26 cellular contexts compared by ENCODE assay signal in the genomic region with DNA sequence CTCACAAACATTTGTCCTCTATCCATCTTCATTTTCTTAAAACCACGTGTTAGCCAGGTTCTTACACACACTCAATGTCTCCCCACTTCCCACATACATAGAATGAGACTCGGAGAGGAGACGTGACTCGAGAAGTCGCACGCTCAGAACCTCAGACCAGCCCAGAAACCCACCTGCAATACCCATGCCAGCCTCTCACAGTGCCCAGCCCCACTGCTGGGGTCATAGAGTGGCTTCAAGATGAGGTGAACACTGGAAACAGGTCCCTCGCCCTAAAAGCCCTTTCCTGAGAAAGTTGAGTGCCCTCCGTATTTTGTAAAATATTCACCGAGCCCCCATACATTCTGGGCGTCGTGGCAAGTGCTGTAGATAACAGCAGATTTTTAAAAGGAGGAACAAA.
DNase-seq lines count a peak whose midpoint lies in the region; ATAC-seq, FAIRE-seq and TF ChIP-seq lines count a peak whose summit lies in the region.
"Had no signal": no experiment of that assay in that cellular context is flagged by ENCODE, and none has a peak within 500 bp of the region (broad histone marks: within the 10 kb centered on the region; RNA-seq: fewer than 3 reads in every experiment).

No MANE protein-coding gene starts in this region.

- H3K23me2 ChIP-seq in H9 (ENCODE audit: insufficient read length, low read depth, low read length, poor library complexity, severe bottlenecking) = no peaks in the 10 kb centered on the region

- H3K4me2 ChIP-seq in H9 (ENCODE audit: insufficient read depth, insufficient read length, low read length) = no peak overlapping the region
- no peak overlapping the region for H3K4me2 ChIP-seq in HepG2 (ENCODE audit: low read depth, low read length)
- H3K4me2 ChIP-seq: BLaER1 had no signal

- H4K5ac ChIP-seq in H9 (ENCODE audit: insufficient read length, low read depth, low read length) = no peak overlapping the region

- no peak overlapping the region for H4K91ac ChIP-seq in H9 (ENCODE audit: insufficient read length, low read depth, low read length)

- H3K36me3 ChIP-seq in endodermal cell (ENCODE audit: control insufficient read depth, insufficient read depth, low read length) = no peaks in the 10 kb centered on the region
- no peaks in the 10 kb centered on the region for H3K36me3 ChIP-seq in HepG2 (replicated peaks in 1 of 2; ENCODE audit: control insufficient read depth in 1 of 2, insufficient read depth in 2 of 2, low read length in 2 of 2)
- H3K36me3 ChIP-seq: BE2C, BLaER1 had no signal

- intact Hi-C loops in HepG2 (cut with micrococcal nuclease; ENCODE audit: unreplicated experiment) = no loop called here

- TF ChIP-seq POLR2A in HepG2 (IDR thresholded peaks at IDR 0.05; ENCODE audit: insufficient read depth in 1 of 2, low read depth in 2 of 2, low read length in 2 of 2) = no peak

- H2AFZ ChIP-seq in H9 (ENCODE audit: low read length) (no peak overlapping the region), HepG2 (ENCODE audit: low read length) (no peak overlapping the region)

- H4K20me1 ChIP-seq in H9 (ENCODE audit: control insufficient read depth, insufficient read depth, insufficient read length) (no peaks in the 10 kb centered on the region), HepG2 (ENCODE audit: insufficient read depth, low read length) (no peaks in the 10 kb centered on the region)
- H4K20me1 ChIP-seq: BLaER1 had no signal

- no peaks in the 10 kb centered on the region for H3K79me1 ChIP-seq in H9 (ENCODE audit: insufficient read depth, low read depth, low read length, poor library complexity, severe bottlenecking)

- BruUV-seq in HepG2 (replicated peaks; lab: Mats Ljungman, UMichigan) = no TSS peak

- H3K27ac Mint-ChIP-seq in H9 (no peak overlapping the region), WTC11 (peak overlapping the region; percentile 12; the same call in 1 of the 2 replicates), endodermal cell (no peak overlapping the region)
- H3K27ac Mint-ChIP-seq: CD14-positive monocyte; CD4-positive, alpha-beta memory T cell; CD4-positive, CD25-positive, alpha-beta regulatory T cell; CD8-positive, alpha-beta memory T cell had no signal

- no peak overlapping the region for H2BK5ac ChIP-seq in H9 (ENCODE audit: insufficient read length, low read length)

- H2BK12ac ChIP-seq in H9 (ENCODE audit: insufficient read length, low read depth, low read length) = no peak overlapping the region

- H3K79me2 ChIP-seq in H9 (ENCODE audit: insufficient read depth, low read length) (no peaks in the 10 kb centered on the region), HepG2 (ENCODE audit: insufficient read depth, low read length) (no peaks in the 10 kb centered on the region)

- H3K4me1 Mint-ChIP-seq in H9 (no peaks in the 10 kb centered on the region), WTC11 (no peaks in the 10 kb centered on the region), endodermal cell (no peaks in the 10 kb centered on the region)
- H3K4me1 Mint-ChIP-seq: CD14-positive monocyte; CD4-positive, alpha-beta memory T cell; CD4-positive, CD25-positive, alpha-beta regulatory T cell; CD8-positive, alpha-beta memory T cell had no signal

- TF ChIP-seq CTCF in H9 (conservative IDR thresholded peaks at IDR 0.05) (no peak), WTC11 (IDR thresholded peaks at IDR 0.05) (no peak), endodermal cell (conservative IDR thresholded peaks at IDR 0.05) (no peak), HepG2 (CRISPR knock-in tag; IDR thresholded peaks at IDR 0.05) (no peak)

- no peak overlapping the region for H3K27ac ChIP-seq in H9 (ENCODE audit: insufficient read length, low read depth, low read length)
- H3K27ac ChIP-seq in endodermal cell (ENCODE audit: low read depth, low read length) = no peak overlapping the region
- H3K27ac ChIP-seq in HepG2 (ENCODE audit: extremely low read length, insufficient read depth, low read length) = no peak overlapping the region
- H3K27ac ChIP-seq in caudate nucleus (ENCODE audit: low read depth, low read length) = no peak overlapping the region
- H3K27ac ChIP-seq: BLaER1 had no signal

- no peak for TF ChIP-seq RAD21 in HepG2 (CRISPR knock-in tag; IDR thresholded peaks at IDR 0.05)

- H3K4me3 ChIP-seq in endodermal cell (ENCODE audit: low read length) = no peak overlapping the region
- no peak overlapping the region for H3K4me3 ChIP-seq in HepG2 (replicated peaks in 1 of 3; ENCODE audit: insufficient read depth in 1 of 3, low read depth in 2 of 3, low read length in 3 of 3)
- H3K4me3 ChIP-seq: BLaER1 had no signal

- no peak overlapping the region; the same call in 1 of the 2 replicates for H3K14ac ChIP-seq in H9 (ENCODE audit: insufficient read depth, low read length)

- ATAC-seq in WTC11 (no peak), HepG2 (no peak), GM21367 (IDR thresholded peaks at IDR 0.05; ENCODE audit: unreplicated experiment) (no peak), HG03520 (IDR thresholded peaks at IDR 0.05; ENCODE audit: unreplicated experiment) (no peak)

- H2BK120ac ChIP-seq in H9 (ENCODE audit: low read depth, low read length, poor library complexity, severe bottlenecking) = no peak overlapping the region

- TF ChIP-seq EP300 in HepG2 (IDR thresholded peaks at IDR 0.05; ENCODE audit: low read depth in 2 of 2, low read length in 2 of 2) (no peak), HepG2 (CRISPR knock-in tag; IDR thresholded peaks at IDR 0.05; ENCODE audit: borderline replicate concordance) (no peak)

- no peak overlapping the region for H3K56ac ChIP-seq in H9 (ENCODE audit: insufficient read length, low read depth, low read length)

- no peak overlapping the region for H2BK20ac ChIP-seq in H9 (ENCODE audit: low read depth, low read length, poor library complexity, severe bottlenecking)

- H3K23ac ChIP-seq in H9 (ENCODE audit: insufficient read length, low read depth, low read length) = no peak overlapping the region

- H3K4me1 ChIP-seq in H9 (ENCODE audit: insufficient read depth, low read length) (no peaks in the 10 kb centered on the region; the same call in 1 of the 2 replicates), endodermal cell (ENCODE audit: control insufficient read depth, insufficient read depth, low read length) (no peaks in the 10 kb centered on the region), HepG2 (ENCODE audit: insufficient read depth, low read length) (no peaks in the 10 kb centered on the region)
- H3K4me1 ChIP-seq: BE2C, BLaER1 had no signal

- H3K9me3 Mint-ChIP-seq in H9 = no peaks in the 10 kb centered on the region; a peak in 1 of 5 replicates
- H3K9me3 Mint-ChIP-seq in WTC11 = no peaks in the 10 kb centered on the region
- H3K9me3 Mint-ChIP-seq in endodermal cell = no peaks in the 10 kb centered on the region
- H3K9me3 Mint-ChIP-seq: CD4-positive, alpha-beta memory T cell; CD8-positive, alpha-beta memory T cell had no signal

- H3K27me3 Mint-ChIP-seq in H9 (ENCODE audit: low read depth) = no peaks in the 10 kb centered on the region; the same call in 1 of the 2 replicates
- H3K27me3 Mint-ChIP-seq in WTC11 (ENCODE audit: low read depth) = no peaks in the 10 kb centered on the region
- H3K27me3 Mint-ChIP-seq in endodermal cell (ENCODE audit: insufficient read depth) = no peaks in the 10 kb centered on the region
- H3K27me3 Mint-ChIP-seq: CD4-positive, CD25-positive, alpha-beta regulatory T cell had no signal

- no peak overlapping the region for H3K4me3 Mint-ChIP-seq in H9
- no peak overlapping the region for H3K4me3 Mint-ChIP-seq in WTC11
- no peak overlapping the region for H3K4me3 Mint-ChIP-seq in endodermal cell
- H3K4me3 Mint-ChIP-seq: CD14-positive monocyte; CD4-positive, alpha-beta memory T cell; CD4-positive, CD25-positive, alpha-beta regulatory T cell; CD8-positive, alpha-beta memory T cell had no signal

- no peak overlapping the region for H2BK15ac ChIP-seq in H9 (ENCODE audit: low read depth, low read length)

- in situ Hi-C loops in HepG2 (cut with HindIII; ENCODE audit: extremely low pct_ligation_motif_present, low pct_unique_long_range_greater_than_20kb) = no loop called here

- POLR2A ChIA-PET in WTC11 (lab: Charles Lee) (no interaction called here), HepG2 (lab: Yijun Ruan, JAX) (no interaction called here)

- CTCF ChIA-PET in WTC11 (lab: Charles Lee) = no interaction called here
- CTCF ChIA-PET in HepG2 (lab: Yijun Ruan, JAX; ENCODE audit: low intra/inter-chr PET ratio, low total read pairs) = no interaction called here

- FAIRE-seq in HepG2 (lab: Jason Lieb, UNC) = no peak
- FAIRE-seq: A204.1, G401.6, GM12891, GM19239 had no signal

- no peak overlapping the region for H3K9ac ChIP-seq in H9 (ENCODE audit: extremely low read depth, insufficient read length, low read length)
- H3K9ac ChIP-seq in endodermal cell (ENCODE audit: extremely low read depth, low read length, poor library complexity, severe bottlenecking) = no peak overlapping the region
- H3K9ac ChIP-seq in HepG2 (ENCODE audit: insufficient read depth, low read depth, low read length) = no peak overlapping the region
- H3K9ac ChIP-seq: BLaER1 had no signal

- H4K8ac ChIP-seq in H9 (replicated peaks; ENCODE audit: insufficient read length, low read depth, low read length) = no peak overlapping the region

- no peaks in the 10 kb centered on the region for H3K9me3 ChIP-seq in H9 (ENCODE audit: control insufficient read depth, low read depth, low read length)
- no peaks in the 10 kb centered on the region for H3K9me3 ChIP-seq in endodermal cell (ENCODE audit: control insufficient read depth, low read length)
- H3K9me3 ChIP-seq in HepG2 (ENCODE audit: low read length) = no peaks in the 10 kb centered on the region
- H3K9me3 ChIP-seq: BE2C, BLaER1 had no signal

- H3K18ac ChIP-seq in H9 (ENCODE audit: insufficient read length, low read depth, low read length) = no peak overlapping the region

- H3K27me3 ChIP-seq in H9 (ENCODE audit: insufficient read depth, low read length) (no peaks in the 10 kb centered on the region), endodermal cell (ENCODE audit: control insufficient read depth, insufficient read depth, low read length, poor library complexity, severe bottlenecking) (no peaks in the 10 kb centered on the region), HepG2 (ENCODE audit: control insufficient read depth in 1 of 2, insufficient read depth in 2 of 2, low read length in 2 of 2) (peaks cover 3 to 35% of the 10 kb centered on the region in 2 experiments; a peak in 3 of 5 replicates)
- H3K27me3 ChIP-seq: BE2C, BLaER1 had no signal

- peak; percentile 11 for DNase-seq in H9
- no peak for DNase-seq in WTC11 (ENCODE audit: low spot score)
- DNase-seq in endodermal cell = peak; percentile 36
- DNase-seq in HepG2 (ENCODE audit: low spot score) = no peak
- DNase-seq in DMS53 (lab: John Stamatoyannopoulos, UW) = no peak
- DNase-seq in caudate nucleus (lab: John Stamatoyannopoulos, UW) = no peak
- DNase-seq: 8988T; ACHN; BE2C; C1 segment of cervical spinal cord; CD4-positive, alpha-beta memory T cell; CD4-positive, CD25-positive, alpha-beta regulatory T cell; CD8-positive, alpha-beta memory T cell; COR-L47; DMS 273 treated with DMSO at 0.1 percent for 48 hours; DMS153; DMS79 treated with DMSO at 0.1 percent for 48 hours; GF-D8 had no signal

- H3K36me3 Mint-ChIP-seq in H9 (ENCODE audit: insufficient read depth in 1 of 3, low read depth in 3 of 3) (no peaks in the 10 kb centered on the region), WTC11 (no peaks in the 10 kb centered on the region), endodermal cell (ENCODE audit: low read depth) (no peaks in the 10 kb centered on the region)
- H3K36me3 Mint-ChIP-seq: CD14-positive monocyte; CD4-positive, alpha-beta memory T cell; CD4-positive, CD25-positive, alpha-beta regulatory T cell; CD8-positive, alpha-beta memory T cell had no signal

- no peak overlapping the region for H3T11ph ChIP-seq in H9 (ENCODE audit: low read length)

- no peak overlapping the region for H2AK5ac ChIP-seq in H9 (ENCODE audit: insufficient read length, low read length)

- no CpG with 5 or more reads among the region's 11 CpGs for WGBS in H9 (ENCODE audit: extremely low coverage, insufficient read length, low lambda C conversion rate)
- WGBS in endodermal cell (ENCODE audit: insufficient coverage in 1 of 2, insufficient read length in 1 of 2), 2 experiments = 91% methylated on average over 6 to 11 of the region's 11 CpGs
- 17% methylated on average over 11 of the region's 11 CpGs for WGBS in HepG2 (ENCODE audit: low lambda C conversion rate)

- no peak overlapping the region for H3K4ac ChIP-seq in H9 (ENCODE audit: low read depth, low read length)

Comparison
In these comparisons a context has a peak if more than half of its experiments do, and no peak if none do; other contexts are left out.
1. DNase-seq: peak in H9 (single experiment) and endodermal cell (single experiment); none in WTC11 (single experiment), HepG2 (single experiment), DMS53 (single experiment) and caudate nucleus (0 of 61).